ENCODE assay signal across 8 cellular contexts in the genomic region with DNA sequence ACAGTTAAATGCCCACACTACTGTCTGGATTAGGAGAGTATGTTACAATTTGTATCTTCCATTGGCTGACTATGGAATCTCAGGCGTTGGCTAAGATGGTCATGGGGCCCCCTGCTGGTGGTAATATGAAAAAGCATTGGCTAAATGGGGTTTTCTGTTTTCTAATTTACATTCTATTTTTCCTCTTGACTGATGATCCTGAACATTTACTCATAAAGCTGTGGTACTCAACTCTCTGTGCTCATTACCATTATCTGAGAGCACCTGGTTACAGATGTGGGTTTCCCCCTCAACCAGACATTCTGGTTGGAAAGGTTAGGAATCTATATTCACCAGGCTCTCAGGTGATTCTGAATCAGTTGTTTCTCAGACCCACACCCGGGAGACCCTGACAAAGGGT.
DNase-seq lines count a peak whose midpoint lies in the region; ATAC-seq, FAIRE-seq and TF ChIP-seq lines count a peak whose summit lies in the region.
"Had no signal": no experiment of that assay in that cellular context is flagged by ENCODE, and none has a peak within 500 bp of the region (broad histone marks: within the 10 kb centered on the region; RNA-seq: fewer than 3 reads in every experiment).

No MANE protein-coding gene starts in this region.

- peaks cover 40% of the 10 kb centered on the region for H3K27me3 Mint-ChIP-seq in Calu3 (ENCODE audit: unreplicated experiment)

- intact Hi-C loops in Calu3 (cut with micrococcal nuclease; ENCODE audit: unreplicated experiment) = loop anchor here (2.0 to 5.0 kb wide), 3 partner anchors 203 to 318 kb away; no protein-coding TSS in a partner anchor
- intact Hi-C loops in OCI-LY7 (cut with micrococcal nuclease; ENCODE audit: unreplicated experiment) = loop anchor here (5.0 to 10.0 kb wide), 2 partner anchors 279 to 517 kb away; no protein-coding TSS in a partner anchor
- intact Hi-C loops in pancreas (cut with DNase I) = no loop called here

- no peak overlapping the region for H3K18ac ChIP-seq in H1 (ENCODE audit: extremely low read depth, low read length)

- H4K91ac ChIP-seq in H1 (replicated peaks; ENCODE audit: insufficient read length, low read length) = no peak overlapping the region

- H3K4me1 ChIP-seq in OCI-LY7 (ENCODE audit: insufficient read depth, low read length, poor library complexity, severe bottlenecking) (no peaks in the 10 kb centered on the region), H1 (replicated peaks in 1 of 4; ENCODE audit: control insufficient read depth in 3 of 4, insufficient read depth in 4 of 4, low read length in 3 of 4) (peaks cover 0 to 5% (median 0%) of the 10 kb centered on the region in 4 experiments; a peak in 4 of 7 replicates), pancreas (no peaks in the 10 kb centered on the region)

- H3K27me3 ChIP-seq in H1 (replicated peaks in 1 of 4; ENCODE audit: control insufficient read depth in 3 of 4, extremely low read depth in 1 of 4, insufficient read depth in 3 of 4, low read length in 3 of 4) (no peaks in the 10 kb centered on the region), pancreas (no peaks in the 10 kb centered on the region)

- no peak overlapping the region for H4K8ac ChIP-seq in H1 (ENCODE audit: extremely low read depth, insufficient read depth, low read length)

- H3K9me3 Mint-ChIP-seq in Calu3 (ENCODE audit: low read depth, unreplicated experiment) = no peaks in the 10 kb centered on the region

- CTCF ChIA-PET in Calu3 (lab: Charles Lee) = no interaction called here
- CTCF ChIA-PET in OCI-LY7 (lab: Charles Lee; ENCODE audit: unreplicated experiment) = no interaction called here
- CTCF ChIA-PET in H1 (lab: Charles Lee; ENCODE audit: partially characterized antibody) = interaction anchor here (0.7 to 5.9 kb wide), 47 partner anchors 9 to 286 kb away, joined by 3 to 47 read pairs (median 5); a partner anchor contains a TSS

- no peak overlapping the region for H2BK5ac ChIP-seq in H1 (ENCODE audit: low read depth, low read length)

- H3K79me2 ChIP-seq in OCI-LY7 (ENCODE audit: insufficient read depth, low read depth, low read length) (no peaks in the 10 kb centered on the region), H1 (ENCODE audit: control insufficient read depth in 1 of 2, insufficient read depth in 2 of 2, low read length in 2 of 2) (no peaks in the 10 kb centered on the region)

- 43% methylated on average over 2 of the region's 2 CpGs; no CpG with 5 or more reads in 1 of the 2 experiments for WGBS in H1 (ENCODE audit: extremely low coverage in 1 of 2, insufficient coverage in 1 of 2, insufficient read length in 1 of 2, insufficient replicate concordance in 2 of 2, low coverage in 1 of 2, low lambda C conversion rate in 2 of 2, missing lambda C conversion rate in 1 of 2), 2 experiments
- WGBS in pancreas, 2 donors = 10 to 11% methylated on average over 2 of the region's 2 CpGs

- peaks cover 3% of the 10 kb centered on the region; the same call in 1 of the 2 replicates for H3K23me2 ChIP-seq in H1 (ENCODE audit: low read depth, low read length)

- DNase-seq in Calu3 (peak; percentile 49), GM19240 (ENCODE audit: insufficient read length, low spot score) (peak; percentile 56), OCI-LY7 (ENCODE audit: low spot score) (peak; percentile 32), H1 (ENCODE audit: low read depth in 1 of 2, low spot score in 2 of 2) (peak in 1 of 2 experiments; percentile 56), pancreas (peak in 1 of 6 donors; percentile 10)
- DNase-seq in effector CD4-positive, alpha-beta T cell = no peak

- no peak overlapping the region for H3K23ac ChIP-seq in H1 (ENCODE audit: insufficient read length)

- H3K9ac ChIP-seq in H1 (replicated peaks in 1 of 4; ENCODE audit: extremely low read depth in 1 of 4, low read depth in 3 of 4, low read length in 3 of 4) = no peak overlapping the region

- no peak overlapping the region for H2BK15ac ChIP-seq in H1 (ENCODE audit: low read length)

- no peaks in the 10 kb centered on the region for H3K79me1 ChIP-seq in H1 (ENCODE audit: low read depth, low read length)

- H3K36me3 ChIP-seq in OCI-LY7 (ENCODE audit: insufficient read depth, low read length) (no peaks in the 10 kb centered on the region), H1 (ENCODE audit: control insufficient read depth in 2 of 4, insufficient read depth in 4 of 4, low read length in 3 of 4) (no peaks in the 10 kb centered on the region), pancreas (no peaks in the 10 kb centered on the region)

- H3K36me3 Mint-ChIP-seq in Calu3 (ENCODE audit: insufficient read depth, unreplicated experiment) = no peaks in the 10 kb centered on the region

- peaks cover 5% of the 10 kb centered on the region for H3K4me1 Mint-ChIP-seq in Calu3 (ENCODE audit: low read depth, unreplicated experiment)

- no peak for TF ChIP-seq POLR2A in H1 (IDR thresholded peaks at IDR 0.05; ENCODE audit: control extremely low read depth in 1 of 2, low read depth in 2 of 2, low read length in 2 of 2)

- 0 out of 2 replicates have a peak overlapping the region, but pooled peaks have one; percentile 15 for H2BK20ac ChIP-seq in H1 (ENCODE audit: low read length)

- H2AK5ac ChIP-seq in H1 (ENCODE audit: low read depth, low read length) = no peak overlapping the region

- no peak overlapping the region for H3K56ac ChIP-seq in H1 (replicated peaks; ENCODE audit: insufficient read length, low read depth, low read length)

- H4K5ac ChIP-seq in H1 (ENCODE audit: insufficient read length, low read depth, low read length) = no peak overlapping the region

- no peaks in the 10 kb centered on the region for H4K20me1 ChIP-seq in OCI-LY7 (ENCODE audit: insufficient read depth, low read length)
- H4K20me1 ChIP-seq in H1 (replicated peaks in 1 of 2; ENCODE audit: control insufficient read depth in 1 of 2, insufficient read depth in 2 of 2, low read length in 2 of 2) = peaks cover 0 to 2% of the 10 kb centered on the region in 2 experiments

- H3K4me3 Mint-ChIP-seq in Calu3 (ENCODE audit: low read depth, unreplicated experiment) = no peak overlapping the region
- H3K4me3 Mint-ChIP-seq: T-helper 17 cell had no signal

- H3K14ac ChIP-seq in H1 (ENCODE audit: insufficient read length) = no peak overlapping the region

- POLR2A ChIA-PET in OCI-LY7 (lab: Charles Lee) (no interaction called here), H1 (lab: Charles Lee; ENCODE audit: partially characterized antibody) (interaction anchor here (1.2 kb wide), 1 partner anchor 201 kb away, joined by 5 read pairs; no protein-coding TSS in a partner anchor)

- BruUV-seq in Calu3 (replicated peaks; lab: Mats Ljungman, UMichigan) (no TSS peak), OCI-LY7 (replicated peaks; lab: Mats Ljungman, UMichigan) (no TSS peak)

- no peak overlapping the region for H3K27ac ChIP-seq in OCI-LY7 (ENCODE audit: low read depth, low read length, poor library complexity, severe bottlenecking)
- H3K27ac ChIP-seq in H1 (ENCODE audit: low read depth, low read length) = no peak overlapping the region
- H3K27ac ChIP-seq in pancreas = no peak overlapping the region

- H2BK12ac ChIP-seq in H1 (ENCODE audit: low read depth, low read length) = no peak overlapping the region

- no peaks in the 10 kb centered on the region for H3K9me2 ChIP-seq in OCI-LY7 (ENCODE audit: insufficient read depth, low read length)

- no peak for TF ChIP-seq EP300 in H1 (IDR thresholded peaks at IDR 0.05; ENCODE audit: borderline replicate concordance in 1 of 2, low read depth in 2 of 2, low read length in 2 of 2)

- H3K4me3 ChIP-seq in OCI-LY7 (ENCODE audit: low read depth, low read length, poor library complexity, severe bottlenecking) = no peak overlapping the region
- no peak overlapping the region for H3K4me3 ChIP-seq in H1 (ENCODE audit: extremely low read depth in 1 of 4, insufficient read depth in 2 of 4, low read depth in 3 of 4, low read length in 4 of 4)
- H3K4me3 ChIP-seq in pancreas = no peak overlapping the region

- H2AFZ ChIP-seq in OCI-LY7 (ENCODE audit: low read length) = no peak overlapping the region
- no peak overlapping the region for H2AFZ ChIP-seq in H1 (ENCODE audit: low read length)

- no peak overlapping the region for H3K4me2 ChIP-seq in OCI-LY7 (ENCODE audit: low read length)
- no peak overlapping the region for H3K4me2 ChIP-seq in H1 (ENCODE audit: insufficient read depth in 1 of 2, low read depth in 2 of 2, low read length in 2 of 2)

- FAIRE-seq in H1 (lab: Jason Lieb, UNC) (no peak), pancreas (lab: Jason Lieb, UNC) (no peak)

- H3K4ac ChIP-seq in H1 (replicated peaks; ENCODE audit: insufficient read length, low read depth, low read length) = no peak overlapping the region

- TF ChIP-seq CTCF in Calu3 (IDR thresholded peaks at IDR 0.05; ENCODE audit: unreplicated experiment) (peak; percentile 63), OCI-LY7 (conservative IDR thresholded peaks at IDR 0.05; ENCODE audit: low read length) (peak; percentile 93), H1 (IDR thresholded peaks at IDR 0.05; ENCODE audit: control extremely low read depth in 1 of 3, insufficient read depth in 1 of 3, low read depth in 1 of 3, low read length in 3 of 3) (peak in 2 of 3 experiments; percentile 68 to 77; a peak in 3 of 4 replicates), pancreas (IDR thresholded peaks at IDR 0.05) (peak; percentile 36 to 68 (median 48))

- no peak overlapping the region for H3K27ac Mint-ChIP-seq in Calu3 (ENCODE audit: unreplicated experiment)
- H3K27ac Mint-ChIP-seq: T-helper 17 cell had no signal

- TF ChIP-seq RAD21 in H1 (IDR thresholded peaks at IDR 0.05 in 1 of 2, conservative IDR thresholded peaks at IDR 0.05 in 1 of 2; ENCODE audit: low read depth in 2 of 2, low read length in 2 of 2) = peak; percentile 83 to 89

- no peak overlapping the region for H2BK120ac ChIP-seq in H1 (replicated peaks; ENCODE audit: low read depth, low read length)

- ATAC-seq in pancreas (peak in 2 of 4 donors; percentile 45 to 54), HG02840 (IDR thresholded peaks at IDR 0.05; ENCODE audit: low FRiP score, unreplicated experiment) (no peak)
- ATAC-seq: T-helper 17 cell had no signal

- H3K9me3 ChIP-seq in OCI-LY7 (ENCODE audit: low read length) (no peaks in the 10 kb centered on the region), H1 (ENCODE audit: insufficient read depth in 2 of 2, low read depth in 1 of 2, low read length in 1 of 2) (no peaks in the 10 kb centered on the region), pancreas (no peaks in the 10 kb centered on the region)

TF ChIP-seq in H1, 55 proteins besides CTCF, POLR2A, EP300 and RAD21 (continues in another document):
- TF ChIP-seq YY1 (IDR thresholded peaks at IDR 0.05; ENCODE audit: low read depth, low read length) = 0 out of 2 replicates have a peak, but pooled peaks have one; percentile 16

Comparison
In these comparisons a context has a peak if more than half of its experiments do, and no peak if none do; other contexts are left out.
1. intact Hi-C loops: an anchor here in Calu3 (2.0 to 5.0 kb wide) and OCI-LY7 (5.0 to 10.0 kb wide); none called in pancreas.